Comparison of ENCODE assay signal across 11 cellular contexts in the genomic region with DNA sequence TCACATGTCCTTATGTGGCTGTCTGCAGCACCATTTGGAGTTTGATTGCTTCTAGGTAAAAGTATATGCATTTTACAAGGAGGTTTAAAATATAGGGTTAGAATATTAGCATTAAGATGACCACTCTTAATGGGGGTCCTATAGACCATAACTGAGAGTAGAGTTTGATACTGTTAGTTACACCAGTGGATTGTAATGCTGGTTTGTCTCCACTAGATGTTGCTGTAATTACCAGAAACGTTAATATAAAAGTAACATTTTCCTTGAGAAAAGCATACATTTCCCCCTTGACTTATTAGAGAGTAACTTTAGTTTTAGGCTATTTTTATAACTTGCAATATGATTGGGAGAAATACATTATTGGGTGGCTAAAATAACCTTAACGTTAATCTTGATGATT.
DNase-seq lines count a peak whose midpoint lies in the region; ATAC-seq, FAIRE-seq and TF ChIP-seq lines count a peak whose summit lies in the region.
"Had no signal": no experiment of that assay in that cellular context is flagged by ENCODE, and none has a peak within 500 bp of the region (broad histone marks: within the 10 kb centered on the region; RNA-seq: fewer than 3 reads in every experiment).

No MANE protein-coding gene starts in this region.

- dilution Hi-C loops in IMR-90 (cut with HindIII; ENCODE audit: low sequenced_read_pairs, unreplicated experiment) = no loop called here

- no peak overlapping the region for H3K18ac ChIP-seq in IMR-90 (ENCODE audit: low read depth, low read length)

- POLR2A ChIA-PET in IMR-90 (lab: Charles Lee; ENCODE audit: unreplicated experiment) (no interaction called here), T-cell (lab: Charles Lee) (no interaction called here)

- H3K9ac ChIP-seq in IMR-90 (ENCODE audit: low read depth, low read length) = no peak overlapping the region

- H4K91ac ChIP-seq in IMR-90 (ENCODE audit: insufficient read depth, low read depth, low read length) = no peak overlapping the region

- ATAC-seq in IMR-90 (ENCODE audit: low read depth) = no peak
- ATAC-seq in lung (ENCODE audit: insufficient read depth, low FRiP score) = no peak
- no peak for ATAC-seq in T-cell (replicated peaks in 1 of 4)
- ATAC-seq: activated naive CD8-positive, alpha-beta T cell treated with anti-CD3 and anti-CD28 coated beads, Interleukin-2, amount 50 U/mL, for 24 hours had no signal

- no peaks in the 10 kb centered on the region for H3K36me3 Mint-ChIP-seq in T-cell

- H3K79me1 ChIP-seq in IMR-90 (ENCODE audit: low read depth in 1 of 2, low read length in 2 of 2) = no peaks in the 10 kb centered on the region

- H2BK20ac ChIP-seq in IMR-90 (ENCODE audit: low read depth, low read length) = no peak overlapping the region

- H3K4ac ChIP-seq in IMR-90 (ENCODE audit: low read depth, low read length) = no peak overlapping the region

- H2AK9ac ChIP-seq in IMR-90 (replicated peaks; ENCODE audit: low read depth, low read length, poor library complexity) = no peak overlapping the region

- no peak overlapping the region for H3K14ac ChIP-seq in IMR-90 (replicated peaks; ENCODE audit: low read depth, low read length)

- CTCF ChIA-PET in IMR-90 (lab: Yijun Ruan, JAX) = no interaction called here
- CTCF ChIA-PET in T-cell (lab: Charles Lee) = no interaction called here

- no peak for TF ChIP-seq POLR2A in IMR-90 (IDR thresholded peaks at IDR 0.05; ENCODE audit: low read depth, low read length)
- no peak for TF ChIP-seq POLR2A in adrenal gland (IDR thresholded peaks at IDR 0.05)

- 0 out of 2 replicates have a peak, but pooled peaks have one; percentile 9 for TF ChIP-seq RAD21 in IMR-90 (IDR thresholded peaks at IDR 0.05; ENCODE audit: low read length)

- no peaks in the 10 kb centered on the region for H4K20me1 ChIP-seq in IMR-90 (ENCODE audit: insufficient read depth, low read length)

- H3K27me3 ChIP-seq in IMR-90 (ENCODE audit: control insufficient read depth, insufficient read depth, low read length) (no peaks in the 10 kb centered on the region), adrenal gland (peaks cover 33% of the 10 kb centered on the region), lung (ENCODE audit: control insufficient read depth, insufficient read depth) (no peaks in the 10 kb centered on the region)

- DNase-seq in IMR-90 (no peak), adrenal gland (no peak), lung (ENCODE audit: low spot score) (no peak), coronary artery (ENCODE audit: low spot score) (no peak), T-cell (no peak), iPS-NIHi11 (ENCODE audit: low spot score) (no peak)
- DNase-seq: activated CD4-positive, alpha-beta T cell treated with anti-CD3 and anti-CD28 coated beads, Interleukin-2, amount 10 ng/mL, durations not matched to agents 7 days and 5 days; activated naive CD8-positive, alpha-beta T cell treated with anti-CD3 and anti-CD28 coated beads, Interleukin-2, amount 50 U/mL, for 24 hours; head of caudate nucleus had no signal

- peaks cover 2 to 6% (median 2%) of the 10 kb centered on the region in 3 donors for H3K4me1 Mint-ChIP-seq in T-cell

- intact Hi-C loops in IMR-90 (cut with micrococcal nuclease) (loop anchor here (1.0 kb wide), 2 partner anchors 102 to 244 kb away; no protein-coding TSS in a partner anchor), adrenal gland (cut with DNase I) (loop anchor here in 1 of 2 donors (10.0 kb wide), 1 partner anchor 107 kb away; no protein-coding TSS in a partner anchor)

- no peak overlapping the region for H2BK5ac ChIP-seq in IMR-90 (ENCODE audit: low read depth, low read length, poor library complexity, severe bottlenecking)

- BruUV-seq in IMR-90 (replicated peaks; lab: Mats Ljungman, UMichigan) = no TSS peak

- H3K23ac ChIP-seq in IMR-90 (ENCODE audit: low read depth, low read length) = no peak overlapping the region

- H3K4me2 ChIP-seq in IMR-90 (ENCODE audit: low read depth, low read length) = no peak overlapping the region

- WGBS in IMR-90 (ENCODE audit: extremely low coverage in 2 of 2, insufficient read length in 1 of 2), 2 experiments = no CpG with 5 or more reads among the region's 2 CpGs
- 7 to 28% (median 12%) methylated on average over 2 of the region's 2 CpGs for WGBS in adrenal gland, 4 donors
- WGBS in lung, 2 donors = 8 to 30% methylated on average over 2 of the region's 2 CpGs

- FAIRE-seq in G401.6 (lab: Jason Lieb, UNC) = peak; percentile 6
- FAIRE-seq: GM18507 had no signal

- H3K4me3 ChIP-seq in IMR-90 (ENCODE audit: insufficient read depth, low read depth, low read length) (no peak overlapping the region), adrenal gland (no peak overlapping the region), lung (no peak overlapping the region), coronary artery (no peak overlapping the region)

- H2AK5ac ChIP-seq in IMR-90 (ENCODE audit: low read depth, low read length) = no peak overlapping the region

- H3K4me1 ChIP-seq in IMR-90 (ENCODE audit: control insufficient read depth, insufficient read depth, low read length) (no peaks in the 10 kb centered on the region), adrenal gland (replicated peaks in 1 of 2) (no peaks in the 10 kb centered on the region), lung (ENCODE audit: control insufficient read depth in 2 of 2, insufficient read depth in 2 of 2, low read length in 2 of 2) (no peaks in the 10 kb centered on the region)

- H3K36me3 ChIP-seq in IMR-90 (ENCODE audit: control insufficient read depth, insufficient read depth, low read length) (no peaks in the 10 kb centered on the region), adrenal gland (replicated peaks in 1 of 2) (no peaks in the 10 kb centered on the region), lung (ENCODE audit: control insufficient read depth in 2 of 2, insufficient read depth in 2 of 2, low read length in 2 of 2) (no peaks in the 10 kb centered on the region)

- no peak overlapping the region for H4K8ac ChIP-seq in IMR-90 (ENCODE audit: low read depth in 2 of 2, low read length in 2 of 2)

- no peak overlapping the region for H3K4me3 Mint-ChIP-seq in T-cell
- H3K4me3 Mint-ChIP-seq: activated CD4-positive, alpha-beta T cell treated with anti-CD3 and anti-CD28 coated beads, Interleukin-2, amount 10 ng/mL, durations not matched to agents 7 days and 5 days; activated naive CD8-positive, alpha-beta T cell treated with anti-CD3 and anti-CD28 coated beads, Interleukin-2, amount 50 U/mL, for 24 hours had no signal

- no peak overlapping the region for H2BK120ac ChIP-seq in IMR-90 (ENCODE audit: low read depth, low read length)

- H3K56ac ChIP-seq in IMR-90 (ENCODE audit: extremely low read depth, insufficient read depth, low read length) = no peak overlapping the region

- in situ Hi-C loops in IMR-90 (cut with MboI; ENCODE audit: low sequenced_read_pairs) = no loop called here

- peaks cover 0 to 42% of the 10 kb centered on the region in 2 donors for H3K27me3 Mint-ChIP-seq in T-cell

- TF ChIP-seq CTCF in IMR-90 (conservative IDR thresholded peaks at IDR 0.05; ENCODE audit: low read depth, low read length) = peak; percentile 51
- TF ChIP-seq CTCF in adrenal gland (IDR thresholded peaks at IDR 0.05) = peak; percentile 24 to 59 (median 35)
- peak; percentile 5 for TF ChIP-seq CTCF in lung (IDR thresholded peaks at IDR 0.05; ENCODE audit: control extremely low read depth, extremely low read depth)
- no peak for TF ChIP-seq CTCF in coronary artery (IDR thresholded peaks at IDR 0.05)

- peaks cover 0 to 9% (median 0%) of the 10 kb centered on the region in 3 donors for H3K9me3 Mint-ChIP-seq in T-cell
- H3K9me3 Mint-ChIP-seq: activated CD4-positive, alpha-beta T cell treated with anti-CD3 and anti-CD28 coated beads, Interleukin-2, amount 10 ng/mL, durations not matched to agents 7 days and 5 days had no signal

- H4K5ac ChIP-seq in IMR-90 (ENCODE audit: low read depth, low read length) = no peak overlapping the region

- no peak overlapping the region for H2AFZ ChIP-seq in IMR-90 (replicated peaks; ENCODE audit: low read length, poor library complexity)

- H2BK15ac ChIP-seq in IMR-90 (ENCODE audit: low read depth, low read length) = no peak overlapping the region

- H3K27ac Mint-ChIP-seq in T-cell = no peak overlapping the region
- H3K27ac Mint-ChIP-seq: activated CD4-positive, alpha-beta T cell treated with anti-CD3 and anti-CD28 coated beads, Interleukin-2, amount 10 ng/mL, durations not matched to agents 7 days and 5 days; activated naive CD8-positive, alpha-beta T cell treated with anti-CD3 and anti-CD28 coated beads, Interleukin-2, amount 50 U/mL, for 24 hours had no signal

- no peaks in the 10 kb centered on the region for H3K9me3 ChIP-seq in IMR-90 (ENCODE audit: control insufficient read depth, insufficient read depth, low read length)
- no peaks in the 10 kb centered on the region for H3K9me3 ChIP-seq in adrenal gland (replicated peaks in 1 of 3)
- H3K9me3 ChIP-seq in lung (ENCODE audit: control insufficient read depth in 2 of 2, insufficient read depth in 1 of 2, low read length in 1 of 2) = peaks cover 0 to 9% of the 10 kb centered on the region in 2 donors

- no peaks in the 10 kb centered on the region for H3K9me1 ChIP-seq in IMR-90 (ENCODE audit: insufficient read depth, low read length)

- H3K27ac ChIP-seq in IMR-90 (ENCODE audit: insufficient read depth, low read length) (no peak overlapping the region), adrenal gland (no peak overlapping the region), lung (ENCODE audit: low read depth in 1 of 2, low read length in 1 of 2) (no peak overlapping the region), coronary artery (no peak overlapping the region)

TF ChIP-seq in IMR-90, 13 proteins besides CTCF, POLR2A, EP300 and RAD21:
- TF ChIP-seq SMC3 (IDR thresholded peaks at IDR 0.05; ENCODE audit: low read depth, low read length) (no peak), MAFK (IDR thresholded peaks at IDR 0.05; ENCODE audit: low read depth, low read length) (no peak), CEBPB (IDR thresholded peaks at IDR 0.05; ENCODE audit: low read depth, low read length) (no peak)
- TF ChIP-seq, protein P1, sequence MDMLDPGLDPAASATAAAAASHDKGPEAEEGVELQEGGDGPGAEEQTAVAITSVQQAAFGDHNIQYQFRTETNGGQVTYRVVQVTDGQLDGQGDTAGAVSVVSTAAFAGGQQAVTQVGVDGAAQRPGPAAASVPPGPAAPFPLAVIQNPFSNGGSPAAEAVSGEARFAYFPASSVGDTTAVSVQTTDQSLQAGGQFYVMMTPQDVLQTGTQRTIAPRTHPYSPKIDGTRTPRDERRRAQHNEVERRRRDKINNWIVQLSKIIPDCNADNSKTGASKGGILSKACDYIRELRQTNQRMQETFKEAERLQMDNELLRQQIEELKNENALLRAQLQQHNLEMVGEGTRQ (IDR thresholded peaks at IDR 0.05; ENCODE audit: low read depth, low read length) = no peak
TF ChIP-seq in IMR-90: peak in this region for 0.
